In the genomic region with DNA sequence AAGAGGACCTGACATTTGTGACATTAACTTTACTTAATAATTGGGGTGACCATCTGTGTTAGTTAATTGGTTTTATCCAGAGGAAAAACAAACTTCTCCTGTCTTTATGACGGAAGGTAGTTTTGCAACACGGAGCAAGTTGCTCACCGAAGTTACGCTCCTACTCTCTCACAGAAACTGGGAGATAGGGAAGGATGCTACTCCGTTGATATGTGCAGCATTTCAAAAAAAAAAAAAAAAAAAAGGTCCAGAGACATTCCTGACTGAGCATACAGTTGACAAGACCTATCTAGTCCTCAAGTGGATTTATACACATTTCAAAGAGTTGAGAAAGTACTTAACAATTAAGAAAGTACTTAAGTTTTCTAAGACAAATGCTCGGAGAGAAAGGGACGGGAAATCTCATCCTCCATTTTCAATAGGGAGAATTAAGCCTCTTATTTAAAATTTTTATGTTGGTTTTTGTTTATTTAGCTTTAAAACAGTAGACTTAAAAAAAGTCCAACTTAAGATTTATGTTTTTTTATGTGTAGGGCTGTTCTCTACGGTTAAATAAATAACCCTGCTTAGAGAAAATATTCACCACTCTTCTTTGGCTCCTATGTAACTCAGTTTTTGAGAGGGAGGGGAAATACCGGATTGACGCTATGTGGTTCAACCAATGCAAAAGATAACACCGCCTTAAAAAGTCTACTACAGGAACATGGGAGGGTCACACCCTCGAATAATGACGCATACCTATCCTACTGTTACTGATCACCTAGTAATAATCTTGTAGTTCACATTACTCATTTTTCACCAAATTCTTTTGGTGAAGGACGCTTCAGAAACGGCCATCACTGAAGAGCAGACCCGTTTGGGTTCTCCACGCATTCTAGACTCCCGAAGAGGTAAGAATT, we compare ENCODE assay signal across 8 cellular contexts. TPM values are rescaled to one million over a fixed set of nuclear protein-coding genes. Genes with fewer than 3 reads are reported as not detected.
DNase-seq lines count a peak whose midpoint lies in the region; ATAC-seq and TF ChIP-seq lines count a peak whose summit lies in the region.

A gene (plus strand): TSS at position 787 of the 899 bp plus-strand sequence. CDS start 50,286 bp downstream, outside the sequence.

- no peaks in the 10 kb centered on the region for H3K36me3 ChIP-seq in heart right ventricle

- ATAC-seq in HG03039 (IDR thresholded peaks at IDR 0.05; ENCODE audit: unreplicated experiment) (peak; percentile 22), heart right ventricle (peak in 7 of 8 donors; percentile 18 to 56 (median 36))
- peak; percentile 55 for ATAC-seq in activated naive CD8-positive, alpha-beta T cell treated with anti-CD3 and anti-CD28 coated beads, Interleukin-2, amount 50 U/mL, for 24 hours

- DNase-seq in NCI-H524 (lab: John Stamatoyannopoulos, UW) (peak; percentile 28 to 49), NCI-H524 treated with DMSO at 0.1 percent for 48 hours (lab: John Stamatoyannopoulos, UW) (no peak), RPMI7951 (ENCODE audit: low read depth) (peak; percentile 77), heart right ventricle (peak in 1 of 2 donors; percentile 40), pulmonary artery endothelial cell (ENCODE audit: low read depth, low spot score) (peak; percentile 24), COLO668 (lab: John Stamatoyannopoulos, UW; ENCODE audit: unreplicated experiment) (no peak)
- DNase-seq in activated naive CD8-positive, alpha-beta T cell treated with anti-CD3 and anti-CD28 coated beads, Interleukin-2, amount 50 U/mL, for 24 hours = peak; percentile 25

- TF ChIP-seq CTCF in heart right ventricle (IDR thresholded peaks at IDR 0.05) = no peak

- H3K9me3 ChIP-seq in heart right ventricle = no peaks in the 10 kb centered on the region

- 16 to 22% methylated on average over 18 of the region's 18 CpGs for WGBS in heart right ventricle, 2 donors

- no peaks in the 10 kb centered on the region for H3K27me3 ChIP-seq in heart right ventricle

- peaks cover 0 to 24% (median 14%) of the 10 kb centered on the region in 9 donors for H3K4me1 ChIP-seq in heart right ventricle

- H3K4me3 Mint-ChIP-seq in activated naive CD8-positive, alpha-beta T cell treated with anti-CD3 and anti-CD28 coated beads, Interleukin-2, amount 50 U/mL, for 24 hours = peak within 1 kb of the TSS; percentile 89

- peak within 1 kb of the TSS; percentile 95 to 100 (median 98) for H3K27ac ChIP-seq in heart right ventricle

- H3K4me1 Mint-ChIP-seq in activated naive CD8-positive, alpha-beta T cell treated with anti-CD3 and anti-CD28 coated beads, Interleukin-2, amount 50 U/mL, for 24 hours = peaks cover 18% of the 10 kb centered on the region

- peak within 1 kb of the TSS; percentile 92 for H3K27ac Mint-ChIP-seq in activated naive CD8-positive, alpha-beta T cell treated with anti-CD3 and anti-CD28 coated beads, Interleukin-2, amount 50 U/mL, for 24 hours

- no peaks in the 10 kb centered on the region for H3K36me3 Mint-ChIP-seq in activated naive CD8-positive, alpha-beta T cell treated with anti-CD3 and anti-CD28 coated beads, Interleukin-2, amount 50 U/mL, for 24 hours (ENCODE audit: low read depth)

- no peaks in the 10 kb centered on the region for H3K9me3 Mint-ChIP-seq in activated naive CD8-positive, alpha-beta T cell treated with anti-CD3 and anti-CD28 coated beads, Interleukin-2, amount 50 U/mL, for 24 hours

- H3K27me3 Mint-ChIP-seq in activated naive CD8-positive, alpha-beta T cell treated with anti-CD3 and anti-CD28 coated beads, Interleukin-2, amount 50 U/mL, for 24 hours = peaks cover 2% of the 10 kb centered on the region

- intact Hi-C loops in heart right ventricle (cut with DNase I) = loop anchor here in 6 of 10 donors (1.0 to 10.0 kb wide), 4 partner anchors 19 to 663 kb away; no protein-coding TSS in a partner anchor

- peak within 1 kb of the TSS; percentile 72 to 98 (median 92) for H3K4me3 ChIP-seq in heart right ventricle

RNA-seq across cellular contexts. Expression of the gene that starts here (rescaled TPM):
- 13.2 and 14.1 TPM in 2 replicates for total RNA-seq in RPMI7951 (2014; rRNA removed; shearing (Covaris generic))
- total RNA-seq in heart right ventricle (10 to 100 TPM; 11.7 to 21.9 (median 15.3) TPM), pulmonary artery endothelial cell (17.0 and 29.5 TPM in 2 replicates)
- polyA plus RNA-seq in heart right ventricle = 1 to 10 TPM; 1.4 to 1.8 TPM

Comparison
In these comparisons a context has a peak if more than half of its experiments do, and no peak if none do; other contexts are left out.
1. DNase-seq: peak in NCI-H524 (2 of 2), RPMI7951 (single experiment), activated naive CD8-positive, alpha-beta T cell treated with anti-CD3 and anti-CD28 coated beads, Interleukin-2, amount 50 U/mL, for 24 hours (single experiment) and pulmonary artery endothelial cell (single experiment); none in NCI-H524 treated with DMSO at 0.1 percent for 48 hours (single experiment) and COLO668 (single experiment).
2. Peak in every context shown above with its lines, with median percentiles within 50 percentile points of each other: ATAC-seq.